ENCODE assay signal across 9 cellular contexts in the genomic region with DNA sequence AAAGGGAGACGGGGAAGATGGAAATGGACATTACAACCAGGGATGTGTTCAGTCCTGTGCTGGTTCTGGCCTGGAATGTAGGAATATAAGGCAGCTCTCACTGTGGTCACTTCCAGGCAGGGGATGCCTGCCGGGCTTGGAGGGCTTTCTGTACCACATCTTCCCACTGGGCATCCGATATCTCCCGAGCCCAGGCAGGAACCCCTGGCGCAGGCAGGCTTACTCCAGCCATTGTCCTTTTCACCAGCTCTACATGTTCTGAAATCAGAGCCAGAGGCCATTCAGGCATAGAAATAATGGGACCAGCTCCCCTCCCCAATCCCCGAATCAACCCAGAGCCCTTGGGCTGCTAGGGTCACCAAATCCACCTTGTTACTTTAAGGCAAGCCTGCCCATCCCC. TPM values are rescaled to one million over a fixed set of nuclear protein-coding genes. Genes with fewer than 3 reads are reported as not detected.
DNase-seq lines count a peak whose midpoint lies in the region; ATAC-seq, FAIRE-seq and TF ChIP-seq lines count a peak whose summit lies in the region.
"Had no signal": no experiment of that assay in that cellular context is flagged by ENCODE, and none has a peak within 500 bp of the region (broad histone marks: within the 10 kb centered on the region; RNA-seq: fewer than 3 reads in every experiment).

No MANE protein-coding gene starts in this region.

- peak overlapping the region; percentile 97 for H3K4me3 Mint-ChIP-seq in stimulated activated naive CD8-positive, alpha-beta T cell treated with anti-CD3 and anti-CD28 coated beads, Interleukin-15, Interleukin-2, amounts not matched to agents 100 ng/mL and 50 ng/mL, for 24 hours
- peak overlapping the region; percentile 93 for H3K4me3 Mint-ChIP-seq in activated T-helper 1 cell treated with anti-CD3 and anti-CD28 coated beads, Interleukin-12 subunit alpha, Interleukin-12 subunit beta, Interleukin-2, Interleukin-4 antibody, amounts not matched to agents 30 ng/mL and 10 ng/mL and 1 ng/mL, durations not matched to agents 14 hours and 24 hours and 36 hours
- H3K4me3 Mint-ChIP-seq in type B pancreatic cell: peak overlapping the region; percentile 98

- TF ChIP-seq CTCF in type B pancreatic cell (conservative IDR thresholded peaks at IDR 0.05): no peak

- peaks cover 51% of the 10 kb centered on the region for H3K36me3 Mint-ChIP-seq in stimulated activated naive CD8-positive, alpha-beta T cell treated with anti-CD3 and anti-CD28 coated beads, Interleukin-15, Interleukin-2, amounts not matched to agents 100 ng/mL and 50 ng/mL, for 24 hours (ENCODE audit: low read depth)
- peaks cover 31% of the 10 kb centered on the region for H3K36me3 Mint-ChIP-seq in activated T-helper 1 cell treated with anti-CD3 and anti-CD28 coated beads, Interleukin-12 subunit alpha, Interleukin-12 subunit beta, Interleukin-2, Interleukin-4 antibody, amounts not matched to agents 30 ng/mL and 10 ng/mL and 1 ng/mL, durations not matched to agents 14 hours and 24 hours and 36 hours (ENCODE audit: low read depth)
- peaks cover 7% of the 10 kb centered on the region for H3K36me3 Mint-ChIP-seq in type B pancreatic cell

- no peak for DNase-seq in stimulated activated naive CD8-positive, alpha-beta T cell treated with anti-CD3 and anti-CD28 coated beads, Interleukin-15, Interleukin-2, amounts not matched to agents 100 U/mL and 50 U/mL, for 24 hours
- no peak for DNase-seq in activated T-helper 1 cell treated with anti-CD3 and anti-CD28 coated beads, Interleukin-12 subunit alpha, Interleukin-12 subunit beta, Interleukin-2, Interleukin-4 antibody, amounts not matched to agents 30 ng/mL and 10 ng/mL and 1 ng/mL, durations not matched to agents 14 hours and 24 hours and 36 hours (ENCODE audit: low spot score)
- no peak for DNase-seq in type B pancreatic cell (ENCODE audit: extremely low spot score, unreplicated experiment)
- DNase-seq in H7: no peak
- no peak for DNase-seq in cerebellar cortex (ENCODE audit: low spot score)
- DNase-seq in H54 (ENCODE audit: insufficient read length, low spot score): no peak

- no peaks in the 10 kb centered on the region for H3K27me3 Mint-ChIP-seq in stimulated activated naive CD8-positive, alpha-beta T cell treated with anti-CD3 and anti-CD28 coated beads, Interleukin-15, Interleukin-2, amounts not matched to agents 100 ng/mL and 50 ng/mL, for 24 hours
- H3K27me3 Mint-ChIP-seq in activated T-helper 1 cell treated with anti-CD3 and anti-CD28 coated beads, Interleukin-12 subunit alpha, Interleukin-12 subunit beta, Interleukin-2, Interleukin-4 antibody, amounts not matched to agents 30 ng/mL and 10 ng/mL and 1 ng/mL, durations not matched to agents 14 hours and 24 hours and 36 hours (ENCODE audit: insufficient read depth): peaks cover 2% of the 10 kb centered on the region
- H3K27me3 Mint-ChIP-seq in type B pancreatic cell: no peaks in the 10 kb centered on the region

- H3K36me3 ChIP-seq in iPS-20b (ENCODE audit: insufficient read depth, low read depth, low read length) (peaks cover 58% of the 10 kb centered on the region), H7 (replicated peaks; ENCODE audit: control insufficient read depth, insufficient read depth, low read length) (peaks cover 34% of the 10 kb centered on the region)

- no peak overlapping the region for H3K27ac ChIP-seq in iPS-20b (ENCODE audit: low read length)

- no peak for FAIRE-seq in H54 (lab: Jason Lieb, UNC)
- FAIRE-seq: colon had no signal

- H3K9me3 Mint-ChIP-seq in stimulated activated naive CD8-positive, alpha-beta T cell treated with anti-CD3 and anti-CD28 coated beads, Interleukin-15, Interleukin-2, amounts not matched to agents 100 ng/mL and 50 ng/mL, for 24 hours: no peaks in the 10 kb centered on the region
- no peaks in the 10 kb centered on the region for H3K9me3 Mint-ChIP-seq in activated T-helper 1 cell treated with anti-CD3 and anti-CD28 coated beads, Interleukin-12 subunit alpha, Interleukin-12 subunit beta, Interleukin-2, Interleukin-4 antibody, amounts not matched to agents 30 ng/mL and 10 ng/mL and 1 ng/mL, durations not matched to agents 14 hours and 24 hours and 36 hours
- no peaks in the 10 kb centered on the region for H3K9me3 Mint-ChIP-seq in type B pancreatic cell

- TF ChIP-seq POLR2A in H54 (IDR thresholded peaks at IDR 0.05; ENCODE audit: low read depth, low read length): no peak

- peaks cover 55% of the 10 kb centered on the region for H3K4me1 Mint-ChIP-seq in stimulated activated naive CD8-positive, alpha-beta T cell treated with anti-CD3 and anti-CD28 coated beads, Interleukin-15, Interleukin-2, amounts not matched to agents 100 ng/mL and 50 ng/mL, for 24 hours (ENCODE audit: low read depth)
- peaks cover 33% of the 10 kb centered on the region for H3K4me1 Mint-ChIP-seq in activated T-helper 1 cell treated with anti-CD3 and anti-CD28 coated beads, Interleukin-12 subunit alpha, Interleukin-12 subunit beta, Interleukin-2, Interleukin-4 antibody, amounts not matched to agents 30 ng/mL and 10 ng/mL and 1 ng/mL, durations not matched to agents 14 hours and 24 hours and 36 hours (ENCODE audit: low read depth)
- peaks cover 26% of the 10 kb centered on the region for H3K4me1 Mint-ChIP-seq in type B pancreatic cell (ENCODE audit: unreplicated experiment)

- H3K27me3 ChIP-seq in iPS-20b (ENCODE audit: insufficient read depth, low read length) (no peaks in the 10 kb centered on the region), H7 (ENCODE audit: control insufficient read depth, insufficient read depth, low read length) (no peaks in the 10 kb centered on the region)

- no peaks in the 10 kb centered on the region for H3K9me3 ChIP-seq in iPS-20b (ENCODE audit: insufficient read depth, low read depth, low read length)

- intact Hi-C loops in activated T-helper 1 cell treated with anti-CD3 and anti-CD28 coated beads, Interleukin-12 subunit alpha, Interleukin-12 subunit beta, Interleukin-2, Interleukin-4 antibody, amounts not matched to agents 30 ng/mL and 10 ng/mL and 1 ng/mL, durations not matched to agents 14 hours and 24 hours and 36 hours (cut with micrococcal nuclease): loop anchor here (5.0 kb wide), 1 partner anchor 450 kb away; the partner anchor contains the start of gene UBR2

- ATAC-seq in stimulated activated naive CD8-positive, alpha-beta T cell treated with anti-CD3 and anti-CD28 coated beads, Interleukin-15, Interleukin-2, amounts not matched to agents 100 U/mL and 50 U/mL, for 24 hours: no peak

- H3K27ac Mint-ChIP-seq in stimulated activated naive CD8-positive, alpha-beta T cell treated with anti-CD3 and anti-CD28 coated beads, Interleukin-15, Interleukin-2, amounts not matched to agents 100 ng/mL and 50 ng/mL, for 24 hours: peak overlapping the region; percentile 92
- H3K27ac Mint-ChIP-seq in activated T-helper 1 cell treated with anti-CD3 and anti-CD28 coated beads, Interleukin-12 subunit alpha, Interleukin-12 subunit beta, Interleukin-2, Interleukin-4 antibody, amounts not matched to agents 30 ng/mL and 10 ng/mL and 1 ng/mL, durations not matched to agents 14 hours and 24 hours and 36 hours: peak overlapping the region; percentile 56
- H3K27ac Mint-ChIP-seq in type B pancreatic cell: no peak overlapping the region

- H3K4me3 ChIP-seq in iPS-20b (ENCODE audit: low read length): peak overlapping the region; percentile 99
- H3K4me3 ChIP-seq in H7 (ENCODE audit: insufficient read depth, low read depth, low read length): no peak overlapping the region

- peaks cover 15% of the 10 kb centered on the region; the same call in 1 of the 2 replicates for H3K4me1 ChIP-seq in iPS-20b (ENCODE audit: insufficient read depth, low read length)

- H3K9ac ChIP-seq in iPS-20b (ENCODE audit: low read depth, low read length): peak overlapping the region; percentile 91

RNA-seq across cellular contexts. Expression of gene MEA1, which starts 1.4 kb away (rescaled TPM):
- total RNA-seq in activated T-helper 1 cell treated with anti-CD3 and anti-CD28 coated beads, Interleukin-12 subunit alpha, Interleukin-12 subunit beta, Interleukin-2, Interleukin-4 antibody, amounts not matched to agents 30 ng/mL and 10 ng/mL and 1 ng/mL, durations not matched to agents 14 hours and 24 hours and 36 hours: 89.3 and 92.7 TPM in 2 replicates
- 54.1 and 67.5 TPM in 2 replicates for total RNA-seq in type B pancreatic cell (ENCODE audit: low replicate concordance)
- 81.3 and 102 TPM in 2 replicates for total RNA-seq in H7 (2014; rRNA removed; shearing (Covaris generic))

RNA-seq across cellular contexts. Expression of gene KLHDC3, which starts 1.7 kb away (rescaled TPM):
- total RNA-seq in activated T-helper 1 cell treated with anti-CD3 and anti-CD28 coated beads, Interleukin-12 subunit alpha, Interleukin-12 subunit beta, Interleukin-2, Interleukin-4 antibody, amounts not matched to agents 30 ng/mL and 10 ng/mL and 1 ng/mL, durations not matched to agents 14 hours and 24 hours and 36 hours: 76.6 and 77.0 TPM in 2 replicates
- total RNA-seq in type B pancreatic cell (ENCODE audit: low replicate concordance): 96.4 and 104 TPM in 2 replicates
- total RNA-seq in H7 (2014; rRNA removed; shearing (Covaris generic)): 226 and 253 TPM in 2 replicates

RNA-seq across cellular contexts. Expression of gene RRP36, which starts 9.1 kb away (rescaled TPM):
- total RNA-seq in activated T-helper 1 cell treated with anti-CD3 and anti-CD28 coated beads, Interleukin-12 subunit alpha, Interleukin-12 subunit beta, Interleukin-2, Interleukin-4 antibody, amounts not matched to agents 30 ng/mL and 10 ng/mL and 1 ng/mL, durations not matched to agents 14 hours and 24 hours and 36 hours: 86.1 and 89.9 TPM in 2 replicates
- total RNA-seq in type B pancreatic cell (ENCODE audit: low replicate concordance): 51.7 and 56.7 TPM in 2 replicates
- total RNA-seq in H7 (2014; rRNA removed; shearing (Covaris generic)): 100 and 106 TPM in 2 replicates

RNA-seq across cellular contexts. Expression of gene PPP2R5D, which starts 28.0 kb away (rescaled TPM):
- total RNA-seq in activated T-helper 1 cell treated with anti-CD3 and anti-CD28 coated beads, Interleukin-12 subunit alpha, Interleukin-12 subunit beta, Interleukin-2, Interleukin-4 antibody, amounts not matched to agents 30 ng/mL and 10 ng/mL and 1 ng/mL, durations not matched to agents 14 hours and 24 hours and 36 hours: 52.1 and 53.4 TPM in 2 replicates
- 35.1 and 55.1 TPM in 2 replicates for total RNA-seq in type B pancreatic cell (ENCODE audit: low replicate concordance)
- total RNA-seq in H7 (2014; rRNA removed; shearing (Covaris generic)): 58.9 and 62.8 TPM in 2 replicates

RNA-seq across cellular contexts. Expression of gene PEX6, which starts 33.4 kb away (rescaled TPM):
- 20.9 TPM in 2 replicates for total RNA-seq in activated T-helper 1 cell treated with anti-CD3 and anti-CD28 coated beads, Interleukin-12 subunit alpha, Interleukin-12 subunit beta, Interleukin-2, Interleukin-4 antibody, amounts not matched to agents 30 ng/mL and 10 ng/mL and 1 ng/mL, durations not matched to agents 14 hours and 24 hours and 36 hours
- total RNA-seq in type B pancreatic cell (ENCODE audit: low replicate concordance): 34.4 and 35.9 TPM in 2 replicates
- total RNA-seq in H7 (2014; rRNA removed; shearing (Covaris generic)): 47.5 and 52.5 TPM in 2 replicates
